In genomic region chr1:179121159-179121938, GRCh38 we compare ENCODE assay signal across 8 cellular contexts. TPM values are rescaled to one million over a fixed set of nuclear protein-coding genes. Genes with fewer than 3 reads are reported as not detected.
DNase-seq lines count a peak whose midpoint lies in the region; ATAC-seq and TF ChIP-seq lines count a peak whose summit lies in the region.

No MANE protein-coding gene starts in this region.

- peaks cover 70% of the 10 kb centered on the region for H3K36me3 Mint-ChIP-seq in Calu3 (ENCODE audit: insufficient read depth, unreplicated experiment)
- peaks cover 9% of the 10 kb centered on the region for H3K36me3 Mint-ChIP-seq in IgD-negative memory B cell
- H3K36me3 Mint-ChIP-seq in osteocyte (ENCODE audit: unreplicated experiment) = peaks cover 32% of the 10 kb centered on the region

- TF ChIP-seq CTCF in Calu3 (IDR thresholded peaks at IDR 0.05; ENCODE audit: unreplicated experiment) = peak; percentile 78
- TF ChIP-seq CTCF in WI38 (IDR thresholded peaks at IDR 0.05; ENCODE audit: low read depth, low read length) = 0 out of 2 replicates have a peak, but pooled peaks have one; percentile 21
- peak; percentile 80 for TF ChIP-seq CTCF in osteocyte (IDR thresholded peaks at IDR 0.05)

- H3K27ac Mint-ChIP-seq in Calu3 (ENCODE audit: unreplicated experiment) (no peak overlapping the region), IgD-negative memory B cell (peak overlapping the region in 2 of 3 donors; percentile 6 to 38), osteocyte (ENCODE audit: unreplicated experiment) (peak overlapping the region; percentile 18)

- ATAC-seq in HG02970 (IDR thresholded peaks at IDR 0.05; ENCODE audit: low FRiP score, unreplicated experiment) (no peak), HG03097 (IDR thresholded peaks at IDR 0.05; ENCODE audit: low FRiP score, unreplicated experiment) (no peak)

- H3K27me3 Mint-ChIP-seq in Calu3 (ENCODE audit: unreplicated experiment) (no peaks in the 10 kb centered on the region), IgD-negative memory B cell (no peaks in the 10 kb centered on the region), osteocyte (ENCODE audit: unreplicated experiment) (no peaks in the 10 kb centered on the region)

- CTCF ChIA-PET in Calu3 (lab: Charles Lee) = interaction anchor here (0.5 to 2.4 kb wide), 14 partner anchors 8 to 602 kb away, joined by 3 to 15 read pairs (median 4); partner anchors contain the start of gene SOAT1

- DNase-seq in Calu3 (peak; percentile 64), fibroblast of peridontal ligament (ENCODE audit: extremely low read depth) (peak; percentile 89), osteocyte (ENCODE audit: extremely low spot score, unreplicated experiment) (no peak), GM19240 (ENCODE audit: insufficient read length, low spot score) (no peak)

- H3K4me3 Mint-ChIP-seq in Calu3 (ENCODE audit: low read depth, unreplicated experiment) = no peak overlapping the region
- H3K4me3 Mint-ChIP-seq in IgD-negative memory B cell = no peak overlapping the region
- no peak overlapping the region for H3K4me3 Mint-ChIP-seq in osteocyte (ENCODE audit: unreplicated experiment)

- H3K9me3 Mint-ChIP-seq in Calu3 (ENCODE audit: low read depth, unreplicated experiment) (no peaks in the 10 kb centered on the region), IgD-negative memory B cell (no peaks in the 10 kb centered on the region), osteocyte (ENCODE audit: unreplicated experiment) (no peaks in the 10 kb centered on the region)

- intact Hi-C loops in Calu3 (cut with micrococcal nuclease; ENCODE audit: unreplicated experiment) = loop anchor here (1.0 kb wide), 2 partner anchors 73 to 246 kb away; no protein-coding TSS in a partner anchor

- peaks cover 29% of the 10 kb centered on the region for H3K4me1 Mint-ChIP-seq in Calu3 (ENCODE audit: low read depth, unreplicated experiment)
- H3K4me1 Mint-ChIP-seq in IgD-negative memory B cell = peaks cover 1 to 7% (median 2%) of the 10 kb centered on the region in 3 donors
- peaks cover 8% of the 10 kb centered on the region for H3K4me1 Mint-ChIP-seq in osteocyte (ENCODE audit: unreplicated experiment)

- no TSS peak for BruUV-seq in Calu3 (replicated peaks; lab: Mats Ljungman, UMichigan)

- no peak overlapping the region for H3K4me3 ChIP-seq in WI38 (ENCODE audit: low read depth, low read length)

RNA-seq across cellular contexts. Expression of gene TOR3A, which starts 39.5 kb away (rescaled TPM):
- total RNA-seq in Calu3 (2022) = 38.8 and 40.0 TPM in 2 replicates
- 111 TPM for polyA plus RNA-seq in IgD-negative memory B cell
- total RNA-seq in osteocyte = 21.1 and 24.8 TPM in 2 replicates

Comparison
In these comparisons a context has a peak if more than half of its experiments do, and no peak if none do; other contexts are left out.
1. DNase-seq: peak in Calu3 (single experiment) and fibroblast of peridontal ligament (single experiment); none in osteocyte (single experiment) and GM19240 (single experiment).
2. CTCF ChIP-seq: peak in every context shown above with its lines; median percentile 80 in osteocyte; 78 in Calu3; 21 in WI38.